9 cellular contexts compared by ENCODE assay signal in the genomic region with DNA sequence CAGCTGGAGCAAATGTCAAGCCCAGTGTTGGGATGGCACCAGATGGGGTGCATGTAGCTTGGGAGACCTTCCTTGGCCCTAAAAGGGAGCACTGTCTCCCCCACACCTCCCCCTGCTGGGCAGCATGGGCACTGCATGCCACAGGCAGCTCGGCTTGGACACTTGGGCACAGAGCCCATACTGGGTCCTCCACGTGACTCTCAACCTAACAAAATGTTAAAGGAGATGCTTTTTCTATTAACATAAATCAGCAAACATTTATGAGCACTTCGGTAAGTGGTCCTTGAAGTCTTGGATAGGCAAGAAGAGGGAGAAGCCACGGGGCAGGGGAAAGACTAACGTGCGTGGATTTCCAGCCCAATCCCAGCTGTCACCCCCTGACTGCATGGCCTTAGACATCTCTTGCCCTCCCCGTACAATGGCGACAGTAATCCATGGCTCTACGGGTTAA. TPM values are rescaled to one million over a fixed set of nuclear protein-coding genes. Genes with fewer than 3 reads are reported as not detected.
A peak's percentile ranks its signal among the peaks of the same experiment; 100 is the strongest.
DNase-seq lines count a peak whose midpoint lies in the region; ATAC-seq and TF ChIP-seq lines count a peak whose summit lies in the region.
"Had no signal": no experiment of that assay in that cellular context is flagged by ENCODE, and none has a peak within 500 bp of the region (broad histone marks: within the 10 kb centered on the region; RNA-seq: fewer than 3 reads in every experiment).

No MANE protein-coding gene starts in this region.

- WGBS in lung, 2 donors: 59% methylated on average over 9 of the region's 9 CpGs

- no peaks in the 10 kb centered on the region for H4K20me1 ChIP-seq in Loucy (ENCODE audit: insufficient read depth, low read length, poor library complexity, severe bottlenecking)

- no peaks in the 10 kb centered on the region for H3F3A ChIP-seq in Loucy (ENCODE audit: low read depth)

- H3K27me3 Mint-ChIP-seq in activated CD4-positive, alpha-beta T cell treated with anti-CD3 and anti-CD28 coated beads for 36 hours: peaks cover 4% of the 10 kb centered on the region

- CTCF ChIA-PET in activated CD4-positive, alpha-beta T cell treated with anti-CD3 and anti-CD28 coated beads for 36 hours (lab: Charles Lee): interaction anchor here (0.5 to 4.1 kb wide), 32 partner anchors 8 to 546 kb away, joined by 3 to 59 read pairs (median 4); partner anchors contain the start of gene RASGEF1C

- no peak overlapping the region for H2AFZ ChIP-seq in Loucy (ENCODE audit: low read length)

- H3K27ac ChIP-seq in lung (ENCODE audit: low read depth in 1 of 2, low read length in 1 of 2): no peak overlapping the region
- H3K27ac ChIP-seq: skin epidermis had no signal

- H3K9me2 ChIP-seq in Loucy (replicated peaks; ENCODE audit: low read depth, low read length): no peaks in the 10 kb centered on the region

- H3K4me3 ChIP-seq in Loucy (ENCODE audit: low read length, poor library complexity, severe bottlenecking) (no peak overlapping the region), lung (no peak overlapping the region)
- H3K4me3 ChIP-seq: skin epidermis had no signal

- ATAC-seq in GM19438 (IDR thresholded peaks at IDR 0.05; ENCODE audit: low read depth, unreplicated experiment) (peak; percentile 78), lung (ENCODE audit: insufficient read depth, low FRiP score) (peak; percentile 68)
- peak; percentile 66 for ATAC-seq in activated CD4-positive, alpha-beta T cell treated with anti-CD3 and anti-CD28 coated beads for 36 hours

- TF ChIP-seq CTCF in Loucy (conservative IDR thresholded peaks at IDR 0.05; ENCODE audit: low read length): peak; percentile 81
- TF ChIP-seq CTCF in lung (IDR thresholded peaks at IDR 0.05; ENCODE audit: control extremely low read depth, extremely low read depth): peak; percentile 86

- no peak overlapping the region for H3K27ac Mint-ChIP-seq in activated CD4-positive, alpha-beta T cell treated with anti-CD3 and anti-CD28 coated beads for 36 hours

- H3K9me3 ChIP-seq in Loucy (ENCODE audit: insufficient read depth, low read depth, low read length): no peaks in the 10 kb centered on the region
- H3K9me3 ChIP-seq in lung (ENCODE audit: control insufficient read depth in 2 of 2, insufficient read depth in 1 of 2, low read length in 1 of 2): peaks cover 0 to 1% of the 10 kb centered on the region in 2 donors

- no peak overlapping the region for H3K4me2 ChIP-seq in Loucy (ENCODE audit: low read depth, low read length, poor library complexity, severe bottlenecking)

- H3K9me3 Mint-ChIP-seq in activated CD4-positive, alpha-beta T cell treated with anti-CD3 and anti-CD28 coated beads for 36 hours (ENCODE audit: low read depth): no peaks in the 10 kb centered on the region

- DNase-seq in C1 segment of cervical spinal cord (lab: John Stamatoyannopoulos, UW): peak in 9 of 14 donors; percentile 21 to 60 (median 31)
- peak; percentile 84 for DNase-seq in activated CD4-positive, alpha-beta T cell treated with anti-CD3 and anti-CD28 coated beads for 36 hours
- DNase-seq in cerebellum (ENCODE audit: low spot score): peak; percentile 47
- peak; percentile 79 for DNase-seq in lung (ENCODE audit: low spot score)
- DNase-seq in stimulated activated CD8-positive, alpha-beta memory T cell treated with anti-CD3 and anti-CD28 coated beads, Interleukin-15, amount 100 ng/mL, for 24 hours (ENCODE audit: low read depth): peak; percentile 56
- DNase-seq in ureter (ENCODE audit: low spot score): no peak

- no peak overlapping the region for H3K4me3 Mint-ChIP-seq in activated CD4-positive, alpha-beta T cell treated with anti-CD3 and anti-CD28 coated beads for 36 hours

- no peaks in the 10 kb centered on the region for H3K79me2 ChIP-seq in Loucy (ENCODE audit: insufficient read depth, low read length)

- H3K27me3 ChIP-seq in Loucy (ENCODE audit: insufficient read depth, low read length, poor library complexity, severe bottlenecking) (no peaks in the 10 kb centered on the region), lung (ENCODE audit: control insufficient read depth, insufficient read depth) (no peaks in the 10 kb centered on the region)

- no peaks in the 10 kb centered on the region for H3K36me3 ChIP-seq in Loucy (ENCODE audit: insufficient read depth, low read length)
- peaks cover 0 to 4% of the 10 kb centered on the region in 2 donors for H3K36me3 ChIP-seq in lung (ENCODE audit: control insufficient read depth in 2 of 2, insufficient read depth in 2 of 2, low read length in 2 of 2)

- H3K9ac ChIP-seq in Loucy (ENCODE audit: low read depth, low read length, poor library complexity, severe bottlenecking): no peak overlapping the region

- H3K36me3 Mint-ChIP-seq in activated CD4-positive, alpha-beta T cell treated with anti-CD3 and anti-CD28 coated beads for 36 hours (ENCODE audit: low read depth): no peaks in the 10 kb centered on the region

- intact Hi-C loops in activated CD4-positive, alpha-beta T cell treated with anti-CD3 and anti-CD28 coated beads for 36 hours (cut with DNase I, micrococcal nuclease): loop anchor here (1.0 kb wide), 3 partner anchors 22 to 188 kb away; no protein-coding TSS in a partner anchor

- H3K4me1 Mint-ChIP-seq in activated CD4-positive, alpha-beta T cell treated with anti-CD3 and anti-CD28 coated beads for 36 hours: no peaks in the 10 kb centered on the region

- POLR2A ChIA-PET in activated CD4-positive, alpha-beta T cell treated with anti-CD3 and anti-CD28 coated beads for 36 hours (lab: Charles Lee): interaction anchor here (0.5 kb wide), 1 partner anchor 553 kb away, joined by 5 read pairs; no protein-coding TSS in a partner anchor

- H3K4me1 ChIP-seq in Loucy (ENCODE audit: insufficient read depth, low read length, poor library complexity, severe bottlenecking): no peaks in the 10 kb centered on the region
- no peaks in the 10 kb centered on the region for H3K4me1 ChIP-seq in lung (ENCODE audit: control insufficient read depth in 2 of 2, insufficient read depth in 2 of 2, low read length in 2 of 2)

RNA-seq across cellular contexts. Expression of gene MAPK9, which starts 23.9 kb away (rescaled TPM):
- 10 to 100 TPM; 37.0 to 38.1 TPM for total RNA-seq in activated CD4-positive, alpha-beta T cell treated with anti-CD3 and anti-CD28 coated beads for 36 hours
- 76.6 TPM for total RNA-seq in cerebellum
- 10 to 100 TPM; 30.5 to 38.1 TPM for total RNA-seq in lung
- 10 to 100 TPM; 13.1 to 16.6 TPM for polyA plus RNA-seq in lung
- total RNA-seq in ureter: 40.5 TPM

RNA-seq across cellular contexts. Expression of gene GFPT2, which starts 37.3 kb away (rescaled TPM):
- total RNA-seq in activated CD4-positive, alpha-beta T cell treated with anti-CD3 and anti-CD28 coated beads for 36 hours: under 1 TPM; 0.16 TPM
- total RNA-seq in cerebellum (38.2 TPM), lung (10 to 100 TPM; 19.7 to 26.6 TPM), ureter (20.0 TPM)
- polyA plus RNA-seq in lung: 10 to 100 TPM; 11.1 to 14.9 TPM

Comparison
In these comparisons a context has a peak if more than half of its experiments do, and no peak if none do; other contexts are left out.
1. RNA of gene GFPT2, which starts 37.3 kb away (total RNA-seq): 38.2 TPM in cerebellum (single experiment), 19.7 to 26.6 TPM in lung and 20.0 TPM in ureter (single experiment); 0.16 TPM in activated CD4-positive, alpha-beta T cell treated with anti-CD3 and anti-CD28 coated beads for 36 hours; every median in the first group is over 10 times any median in the second.
2. Peak in every context shown above with its lines, with median percentiles within 50 percentile points of each other: ATAC-seq.